Comparison of ENCODE assay signal across 26 cellular contexts in genomic region chr11:34033399-34033798, GRCh38.
"Had no signal": no experiment of that assay in that cellular context is flagged by ENCODE, and none has a peak within 500 bp of the region (broad histone marks: within the 10 kb centered on the region; RNA-seq: fewer than 3 reads in every experiment).

No MANE protein-coding gene starts in this region.

- H3K27ac ChIP-seq: stomach, suprapubic skin, testis, thoracic aorta, thyroid gland, tibial artery, tibial nerve, transverse colon, upper lobe of left lung, upper lobe of right lung, uterus, vagina had no signal

- H3K27me3 ChIP-seq: stomach, suprapubic skin, testis, thyroid gland, tibial artery, tibial nerve, transverse colon, upper lobe of left lung, upper lobe of right lung, uterus, vagina had no signal

- ATAC-seq: stimulated activated effector memory CD8-positive, alpha-beta T cell treated with anti-CD3 and anti-CD28 coated beads, Interleukin-12 subunit alpha, Interleukin-12 subunit beta, amount 100 ng/mL, for 72 hours; stimulated activated memory B cell treated with anti-CD40 and anti-IgM and Interleukin-4, amounts not matched to agents 10 μg/mL and 1 μg/mL and 100 μg/mL, for 72 hours; stimulated activated naive B cell treated with anti-CD40 and anti-IgM and Interleukin-4, amounts not matched to agents 10 μg/mL and 1 μg/mL and 100 μg/mL, for 72 hours; stimulated activated naive CD8-positive, alpha-beta T cell treated with anti-CD3 and anti-CD28 coated beads, Interleukin-15, amount 100 ng/mL, for 72 hours; stimulated activated naive CD8-positive, alpha-beta T cell treated with anti-CD3 and anti-CD28 coated beads, Interleukin-15, Interleukin-2, amounts not matched to agents 100 U/mL and 50 U/mL, for 24 hours; upper lobe of right lung had no signal

- DNase-seq: stimulated activated CD4-positive, alpha-beta T cell treated with anti-CD3 and anti-CD28 coated beads, Interleukin-2, amount 100 ng/mL, for 48 hours; stimulated activated CD4-positive, alpha-beta T cell treated with anti-CD3 and anti-CD28 coated beads, Interleukin-4, amount 100 ng/mL, for 1 hour; stimulated activated CD4-positive, alpha-beta T cell treated with anti-CD3 and anti-CD28 coated beads, Interleukin-4, amount 100 ng/mL, for 24 hours; stimulated activated CD4-positive, alpha-beta T cell treated with anti-CD3 and anti-CD28 coated beads, Interleukin-4, amount 100 ng/mL, for 4 hours; stimulated activated CD8-positive, alpha-beta memory T cell treated with anti-CD3 and anti-CD28 coated beads, Interleukin-4, amount 100 ng/mL, for 48 hours; stimulated activated naive B cell treated with anti-CD40 and anti-IgM and Interleukin-4, amounts not matched to agents 10 μg/mL and 1 μg/mL and 100 μg/mL, for 72 hours; stimulated activated naive CD4-positive, alpha-beta T cell; stimulated activated naive CD4-positive, alpha-beta T cell treated with Interleukin-2 at 50 U/mL for 16 hours; stimulated activated naive CD8-positive, alpha-beta T cell treated with anti-CD3 and anti-CD28 coated beads, Interleukin-15, amount 100 ng/mL, for 72 hours; stimulated activated naive CD8-positive, alpha-beta T cell treated with anti-CD3 and anti-CD28 coated beads, Interleukin-15, Interleukin-2, amounts not matched to agents 100 U/mL and 50 U/mL, for 24 hours; stomach; substantia nigra; testis; thyroid gland; tibial artery; transverse colon; upper lobe of left lung; upper lobe of right lung; uterus had no signal

- H3K9me3 ChIP-seq: stomach, suprapubic skin, testis, thoracic aorta, thyroid gland, tibial artery, tibial nerve, transverse colon, upper lobe of left lung, upper lobe of right lung, uterus, vagina had no signal

- H3K4me1 ChIP-seq: testis, thyroid gland, tibial nerve, upper lobe of right lung, uterus had no signal

- FAIRE-seq: urothelium cell line had no signal

- H3K36me3 ChIP-seq: stomach, suprapubic skin, thoracic aorta, thyroid gland, tibial artery, tibial nerve, transverse colon, upper lobe of left lung, upper lobe of right lung, uterus, vagina had no signal

- H3K4me3 ChIP-seq: stomach, suprapubic skin, testis, thoracic aorta, thyroid gland, tibial artery, tibial nerve, transverse colon, upper lobe of left lung, upper lobe of right lung, uterus, vagina had no signal
